Comparison of ENCODE assay signal across 21 cellular contexts in the genomic region with DNA sequence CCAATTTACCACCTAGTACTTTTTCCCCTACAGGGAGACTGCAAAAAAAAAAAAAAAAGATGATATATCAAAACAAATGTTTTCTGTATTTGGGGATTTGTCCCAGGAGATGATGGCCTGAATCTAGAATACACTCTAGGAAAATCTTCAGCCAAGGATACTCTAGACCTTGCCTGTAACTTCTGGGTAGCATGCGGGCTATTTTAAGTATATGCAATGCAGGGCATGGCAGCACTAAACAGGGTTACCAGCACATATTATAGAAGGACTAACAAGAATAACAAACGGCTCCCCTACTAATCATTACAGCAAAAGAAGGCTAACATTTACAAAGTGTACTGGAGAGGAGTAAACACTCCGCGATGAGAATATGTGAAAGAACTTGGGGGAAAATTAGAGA.
DNase-seq lines count a peak whose midpoint lies in the region; ATAC-seq and TF ChIP-seq lines count a peak whose summit lies in the region.
"Had no signal": no experiment of that assay in that cellular context is flagged by ENCODE, and none has a peak within 500 bp of the region (broad histone marks: within the 10 kb centered on the region; RNA-seq: fewer than 3 reads in every experiment).

No MANE protein-coding gene starts in this region.

- no peak for TF ChIP-seq CTCF in left ventricle myocardium inferior (IDR thresholded peaks at IDR 0.05; ENCODE audit: borderline replicate concordance)
- TF ChIP-seq CTCF in 22Rv1 (IDR thresholded peaks at IDR 0.05), result no peak

- no peaks in the 10 kb centered on the region for H3K36me3 ChIP-seq in left ventricle myocardium inferior
- H3K36me3 ChIP-seq: BE2C; BLaER1 treated with 17β-estradiol and CSF1 and Interleukin-3, amounts not matched to agents 10 nM and 100 nM had no signal

- no peaks in the 10 kb centered on the region for H3K27me3 ChIP-seq in left ventricle myocardium inferior (ENCODE audit: low read depth)
- H3K27me3 ChIP-seq: BE2C; BLaER1 treated with 17β-estradiol and CSF1 and Interleukin-3, amounts not matched to agents 10 nM and 100 nM had no signal

- peak; percentile 73 for ATAC-seq in Right ventricle myocardium superior (ENCODE audit: poor library complexity)
- ATAC-seq in left ventricle myocardium superior, result peak; percentile 83
- ATAC-seq in stimulated activated naive CD8-positive, alpha-beta T cell treated with anti-CD3 and anti-CD28 coated beads, Interleukin-15, Interleukin-2, amounts not matched to agents 100 U/mL and 50 U/mL, for 24 hours, result no peak
- ATAC-seq: A549 had no signal

- no peak overlapping the region for H3K27ac ChIP-seq in left ventricle myocardium inferior (replicated peaks)
- H3K27ac ChIP-seq in 22Rv1, result peak overlapping the region; percentile 25
- H3K27ac ChIP-seq: A549; BLaER1 treated with 17β-estradiol and CSF1 and Interleukin-3, amounts not matched to agents 10 nM and 100 nM; GM23248 had no signal

- peak; percentile 26 for DNase-seq in DMS53 (lab: John Stamatoyannopoulos, UW)
- DNase-seq in DMS53 treated with DMSO at 0.1 percent for 48 hours (lab: John Stamatoyannopoulos, UW; ENCODE audit: unreplicated experiment), result no peak
- no peak for DNase-seq in Right ventricle myocardium superior
- DNase-seq in left ventricle myocardium inferior, result no peak
- DNase-seq in left ventricle myocardium superior, result no peak
- DNase-seq in hepatic stellate cell (ENCODE audit: low spot score), result no peak
- no peak for DNase-seq in stimulated activated naive CD8-positive, alpha-beta T cell treated with anti-CD3 and anti-CD28 coated beads, Interleukin-15, Interleukin-2, amounts not matched to agents 100 U/mL and 50 U/mL, for 24 hours
- DNase-seq: 8988T; ACHN; AML-193; BE2C; CD4-positive, alpha-beta T cell; CD8-positive, alpha-beta memory T cell; DMS 273 treated with DMSO at 0.1 percent for 48 hours; DND-41; GM23248; H7; HCEC 1CT had no signal

- no peaks in the 10 kb centered on the region for H3K9me3 ChIP-seq in left ventricle myocardium inferior (replicated peaks)
- H3K9me3 ChIP-seq: A549; BE2C; BLaER1 treated with 17β-estradiol and CSF1 and Interleukin-3, amounts not matched to agents 10 nM and 100 nM had no signal

- H3K4me1 ChIP-seq in left ventricle myocardium inferior, result peaks cover 34% of the 10 kb centered on the region
- H3K4me1 ChIP-seq: BLaER1 treated with 17β-estradiol and CSF1 and Interleukin-3, amounts not matched to agents 10 nM and 100 nM had no signal

- intact Hi-C loops in Right ventricle myocardium superior (cut with DNase I), result no loop called here
- intact Hi-C loops in left ventricle myocardium inferior (cut with micrococcal nuclease), result no loop called here
- intact Hi-C loops in left ventricle myocardium superior (cut with micrococcal nuclease), result no loop called here

- H3K4me3 ChIP-seq in left ventricle myocardium inferior, result no peak overlapping the region
- H3K4me3 ChIP-seq: A549; BLaER1 treated with 17β-estradiol and CSF1 and Interleukin-3, amounts not matched to agents 10 nM and 100 nM; GM23248 had no signal
